In genomic region chr3:44648564-44649229, GRCh38 we compare ENCODE assay signal across 1 cellular context.
TF ChIP-seq lines count a peak whose summit lies in the region.

Gene ZNF35, plus strand, starts transcription at chr3:44648732. Its CDS starts 2,336 bp downstream, at chr3:44651068.

TF ChIP-seq in K562, 482 proteins besides CTCF, POLR2A, EP300 and RAD21 (continued from another document and continues in another):
- TF ChIP-seq ARID3A (IDR thresholded peaks at IDR 0.05; ENCODE audit: borderline replicate concordance, low read depth, low read length) (no peak), SMARCC2 (IDR thresholded peaks at IDR 0.05; ENCODE audit: low read depth) (no peak), NR2F6 (CRISPR knock-in tag; IDR thresholded peaks at IDR 0.05) (no peak), ZBTB11 (CRISPR knock-in tag; IDR thresholded peaks at IDR 0.05) (peak; percentile 81 to 97 (median 91); a peak in 5 of 6 replicates), LEF1 (IDR thresholded peaks at IDR 0.05) (no peak), MYC (IDR thresholded peaks at IDR 0.05; ENCODE audit: low read depth, low read length) (peak; percentile 67), MYC (CRISPR knock-in tag; IDR thresholded peaks at IDR 0.05; ENCODE audit: borderline replicate concordance, low read depth) (0 out of 2 replicates have a peak, but pooled peaks have one; percentile 55), ZMIZ1 (IDR thresholded peaks at IDR 0.05; ENCODE audit: low read depth in 2 of 2, low read length in 2 of 2) (no peak), MBD2 (IDR thresholded peaks at IDR 0.05; ENCODE audit: borderline replicate concordance, low read depth) (peak; percentile 34; the same call in 1 of the 2 replicates), TCF15 (CRISPR knock-in tag; IDR thresholded peaks at IDR 0.05) (no peak), ZNF217 (CRISPR knock-in tag; IDR thresholded peaks at IDR 0.05) (no peak), TBP (optimal IDR thresholded peaks at IDR 0.05; ENCODE audit: low read depth, low read length) (peak; percentile 73), PHF20 (IDR thresholded peaks at IDR 0.05; ENCODE audit: partially characterized antibody) (peak; percentile 95), SMARCA4 (IDR thresholded peaks at IDR 0.05) (no peak), GTF2E2 (tag; IDR thresholded peaks at IDR 0.05) (0 out of 2 replicates have a peak, but pooled peaks have one; percentile 33), ZBTB8A (IDR thresholded peaks at IDR 0.05; ENCODE audit: partially characterized antibody) (no peak), KAT7 (CRISPR knock-in tag; IDR thresholded peaks at IDR 0.05; ENCODE audit: borderline replicate concordance) (no peak), ZNF449 (CRISPR knock-in tag; IDR thresholded peaks at IDR 0.05) (no peak), ZNF263 (CRISPR knock-in tag; IDR thresholded peaks at IDR 0.05; ENCODE audit: borderline replicate concordance) (0 out of 2 replicates have a peak, but pooled peaks have one; percentile 14), CHD2 (IDR thresholded peaks at IDR 0.05; ENCODE audit: low read depth, low read length) (no peak), ZNF436 (CRISPR knock-in tag; IDR thresholded peaks at IDR 0.05) (no peak), ATF4 (CRISPR knock-in tag; IDR thresholded peaks at IDR 0.05) (0 out of 2 replicates have a peak, but pooled peaks have one; percentile 32), KHSRP (IDR thresholded peaks at IDR 0.05) (no peak), CHCHD3 (CRISPR knock-in tag; IDR thresholded peaks at IDR 0.05) (no peak), ATF2 (CRISPR knock-in tag; IDR thresholded peaks at IDR 0.05) (no peak), RERE (CRISPR knock-in tag; IDR thresholded peaks at IDR 0.05; ENCODE audit: borderline replicate concordance) (no peak), TSC22D4 (tag; IDR thresholded peaks at IDR 0.05) (no peak), ZBTB5 (IDR thresholded peaks at IDR 0.05) (no peak), NR1H2 (CRISPR knock-in tag; IDR thresholded peaks at IDR 0.05) (no peak; the same call in 1 of the 2 replicates), ZNF589 (CRISPR knock-in tag; IDR thresholded peaks at IDR 0.05; ENCODE audit: low read depth) (no peak), FOSL1 (tag; conservative IDR thresholded peaks at IDR 0.05) (no peak), SNRNP70 (optimal IDR thresholded peaks at IDR 0.05; ENCODE audit: low read depth, low read length) (no peak), C11orf30 (IDR thresholded peaks at IDR 0.05; ENCODE audit: low read depth) (peak; percentile 92), ATF3 (IDR thresholded peaks at IDR 0.05) (no peak), ATF3 (CRISPR knock-in tag; conservative IDR thresholded peaks at IDR 0.05) (no peak), SOX6 (IDR thresholded peaks at IDR 0.05) (peak; percentile 73), ZSCAN32 (CRISPR knock-in tag; IDR thresholded peaks at IDR 0.05) (no peak)
